In genomic region chr1:155005076-155005971, GRCh38 we compare ENCODE assay signal across 9 cellular contexts. TPM values are rescaled to one million over a fixed set of nuclear protein-coding genes. Genes with fewer than 3 reads are reported as not detected.
DNase-seq lines count a peak whose midpoint lies in the region; ATAC-seq and TF ChIP-seq lines count a peak whose summit lies in the region.
"Had no signal": no experiment of that assay in that cellular context is flagged by ENCODE, and none has a peak within 500 bp of the region (broad histone marks: within the 10 kb centered on the region; RNA-seq: fewer than 3 reads in every experiment).

No MANE protein-coding gene starts in this region.

- DNase-seq in GM23338 (ENCODE audit: low spot score) (no peak), left cardiac atrium (peak; percentile 69), retinal pigment epithelial cell (ENCODE audit: low read depth) (no peak), HAP-1 (ENCODE audit: low spot score in 2 of 2) (no peak), OCI-M2 (lab: John Stamatoyannopoulos, UW; ENCODE audit: unreplicated experiment) (no peak)
- peak; percentile 39 for DNase-seq in activated CD4-positive, alpha-beta memory T cell treated with anti-CD3 and anti-CD28 coated beads, Interleukin-2, amount 10 ng/mL, durations not matched to agents 7 days and 5 days

- H4K20me1 ChIP-seq in GM23338 (replicated peaks; ENCODE audit: insufficient read depth) = peaks cover 4% of the 10 kb centered on the region; the same call in 1 of the 2 replicates

- H3K36me3 Mint-ChIP-seq in GM23338 (ENCODE audit: low read depth) = peaks cover 4% of the 10 kb centered on the region; the same call in 1 of the 3 replicates
- H3K36me3 Mint-ChIP-seq in activated CD4-positive, alpha-beta memory T cell treated with anti-CD3 and anti-CD28 coated beads, Interleukin-2, amount 10 ng/mL, durations not matched to agents 7 days and 5 days (ENCODE audit: low read depth) = peaks cover 38% of the 10 kb centered on the region

- H3K27ac ChIP-seq in GM23338 (ENCODE audit: low read depth) = no peak overlapping the region

- H3K4me1 ChIP-seq in GM23338 (ENCODE audit: insufficient read depth) = peaks cover 35% of the 10 kb centered on the region
- H3K4me1 ChIP-seq in HAP-1 = peaks cover 7% of the 10 kb centered on the region

- H3K4me3 Mint-ChIP-seq in GM23338 = peak overlapping the region; percentile 92
- peak overlapping the region; percentile 50 for H3K4me3 Mint-ChIP-seq in activated CD4-positive, alpha-beta memory T cell treated with anti-CD3 and anti-CD28 coated beads, Interleukin-2, amount 10 ng/mL, durations not matched to agents 7 days and 5 days

- no peak overlapping the region for H2AFZ ChIP-seq in GM23338

- no peaks in the 10 kb centered on the region for H3K36me3 ChIP-seq in GM23338 (ENCODE audit: insufficient read depth)
- no peaks in the 10 kb centered on the region; the same call in 1 of the 2 replicates for H3K36me3 ChIP-seq in HAP-1 (replicated peaks)

- peak overlapping the region; percentile 96 for H3K4me2 ChIP-seq in GM23338

- no peaks in the 10 kb centered on the region for H3K27me3 ChIP-seq in GM23338 (ENCODE audit: insufficient read depth)
- no peaks in the 10 kb centered on the region for H3K27me3 ChIP-seq in HAP-1 (ENCODE audit: low read depth)

- intact Hi-C loops in left cardiac atrium (cut with DNase I) = no loop called here

- CTCF ChIA-PET in activated CD4-positive, alpha-beta memory T cell treated with anti-CD3 and anti-CD28 coated beads, Interleukin-2, amount 10 ng/mL, durations not matched to agents 7 days and 5 days (lab: Charles Lee) = interaction anchor here (6.2 kb wide), 1 partner anchor 12 kb away, joined by 39 read pairs; no protein-coding TSS in a partner anchor

- TF ChIP-seq CTCF in GM23338 (conservative IDR thresholded peaks at IDR 0.05; ENCODE audit: low read depth in 2 of 2) = no peak
- TF ChIP-seq CTCF in retinal pigment epithelial cell (conservative IDR thresholded peaks at IDR 0.05; ENCODE audit: low read depth, low read length) = no peak

- no peaks in the 10 kb centered on the region for H3K9me2 ChIP-seq in GM23338 (ENCODE audit: insufficient read depth)

- in situ Hi-C loops in HAP-1 (cut with MboI; ENCODE audit: low sequenced_read_pairs) = no loop called here

- no peaks in the 10 kb centered on the region for H3K9me3 ChIP-seq in HAP-1

- ATAC-seq in GM23338 (no peak), left cardiac atrium (peak in 1 of 2 donors; percentile 3), HG02798 (IDR thresholded peaks at IDR 0.05; ENCODE audit: poor library complexity, unreplicated experiment) (no peak), GM21360 (IDR thresholded peaks at IDR 0.05; ENCODE audit: unreplicated experiment) (no peak)

- H3K79me2 ChIP-seq in GM23338 (replicated peaks; ENCODE audit: insufficient read depth) = peaks cover 42% of the 10 kb centered on the region

- H3K9me3 Mint-ChIP-seq in GM23338 = no peaks in the 10 kb centered on the region
- no peaks in the 10 kb centered on the region for H3K9me3 Mint-ChIP-seq in activated CD4-positive, alpha-beta memory T cell treated with anti-CD3 and anti-CD28 coated beads, Interleukin-2, amount 10 ng/mL, durations not matched to agents 7 days and 5 days

- POLR2A ChIA-PET in activated CD4-positive, alpha-beta memory T cell treated with anti-CD3 and anti-CD28 coated beads, Interleukin-2, amount 10 ng/mL, durations not matched to agents 7 days and 5 days (lab: Charles Lee) = interaction anchor here (0.6 to 13.2 kb wide), 9 partner anchors 8 to 69 kb away, joined by 3 to 203 read pairs (median 5); partner anchors contain the start of genes FLAD1 and PMVK

- peak overlapping the region; percentile 96 for H3K4me3 ChIP-seq in GM23338
- peak overlapping the region; percentile 90 for H3K4me3 ChIP-seq in retinal pigment epithelial cell (ENCODE audit: low read length)
- no peak overlapping the region for H3K4me3 ChIP-seq in HAP-1

- H3K27ac Mint-ChIP-seq in GM23338 = peak overlapping the region; percentile 48; the same call in 1 of the 2 replicates
- H3K27ac Mint-ChIP-seq in activated CD4-positive, alpha-beta memory T cell treated with anti-CD3 and anti-CD28 coated beads, Interleukin-2, amount 10 ng/mL, durations not matched to agents 7 days and 5 days = peak overlapping the region; percentile 90

- H3K4me1 Mint-ChIP-seq in GM23338 = peaks cover 48% of the 10 kb centered on the region
- peaks cover 51% of the 10 kb centered on the region for H3K4me1 Mint-ChIP-seq in activated CD4-positive, alpha-beta memory T cell treated with anti-CD3 and anti-CD28 coated beads, Interleukin-2, amount 10 ng/mL, durations not matched to agents 7 days and 5 days

- peaks cover 8% of the 10 kb centered on the region for H3F3A ChIP-seq in GM23338 (replicated peaks; ENCODE audit: low read depth)

- peaks cover 23% of the 10 kb centered on the region for H3K27me3 Mint-ChIP-seq in GM23338 (ENCODE audit: insufficient read depth, low read depth, poor library complexity)
- no peaks in the 10 kb centered on the region for H3K27me3 Mint-ChIP-seq in activated CD4-positive, alpha-beta memory T cell treated with anti-CD3 and anti-CD28 coated beads, Interleukin-2, amount 10 ng/mL, durations not matched to agents 7 days and 5 days

TF ChIP-seq in GM23338, 12 proteins besides CTCF, POLR2A, EP300 and RAD21:
- TF ChIP-seq ETS1 (IDR thresholded peaks at IDR 0.05) (no peak), ZNF114 (CRISPR knock-in tag; IDR thresholded peaks at IDR 0.05) (no peak), POLR2AphosphoS5 (IDR thresholded peaks at IDR 0.05; ENCODE audit: low read depth) (no peak), NANOG (IDR thresholded peaks at IDR 0.05; ENCODE audit: borderline replicate concordance) (no peak), CREB1 (CRISPR knock-in tag; IDR thresholded peaks at IDR 0.05; ENCODE audit: low read depth) (no peak)

RNA-seq across cellular contexts. Expression of gene ZBTB7B, which starts 2.7 kb away (rescaled TPM):
- 19.3 and 32.6 TPM in 2 replicates for total RNA-seq in GM23338 (2014; rRNA removed; shearing (Covaris generic))
- polyA plus RNA-seq in GM23338 (2016; fragmentation: Nextera tagmentation; extraction: Ambion mirVana) = 3.6 TPM in 2 replicates
- total RNA-seq in activated CD4-positive, alpha-beta memory T cell treated with anti-CD3 and anti-CD28 coated beads, Interleukin-2, amount 10 ng/mL, durations not matched to agents 7 days and 5 days = 100 to 1,000 TPM; 151 to 152 TPM
- 10 to 100 TPM; 49.6 to 52.6 TPM for total RNA-seq in left cardiac atrium

RNA-seq across cellular contexts. Expression of gene LENEP, which starts 11.9 kb away (rescaled TPM):
- 1.5 and 1.6 TPM in 2 replicates for total RNA-seq in GM23338 (2014; rRNA removed; shearing (Covaris generic))
- not detected in 2 replicates for polyA plus RNA-seq in GM23338 (2016; fragmentation: Nextera tagmentation; extraction: Ambion mirVana)
- 1 to 10 TPM in 1 of 2 experiments, under 1 TPM in 1; 0.35 to 1.2 TPM for total RNA-seq in activated CD4-positive, alpha-beta memory T cell treated with anti-CD3 and anti-CD28 coated beads, Interleukin-2, amount 10 ng/mL, durations not matched to agents 7 days and 5 days
- not detected for total RNA-seq in left cardiac atrium

RNA-seq across cellular contexts. Expression of gene FLAD1, which starts 22.2 kb away (rescaled TPM):
- 71.4 and 75.0 TPM in 2 replicates for total RNA-seq in GM23338 (2014; rRNA removed; shearing (Covaris generic))
- polyA plus RNA-seq in GM23338 (2016; fragmentation: Nextera tagmentation; extraction: Ambion mirVana) = 72.8 and 74.5 TPM in 2 replicates
- 10 to 100 TPM; 34.7 to 35.1 TPM for total RNA-seq in activated CD4-positive, alpha-beta memory T cell treated with anti-CD3 and anti-CD28 coated beads, Interleukin-2, amount 10 ng/mL, durations not matched to agents 7 days and 5 days
- 10 to 100 TPM; 25.9 to 30.8 TPM for total RNA-seq in left cardiac atrium

RNA-seq across cellular contexts. Expression of gene DCST2, which starts 28.3 kb away (rescaled TPM):
- total RNA-seq in GM23338 (2014; rRNA removed; shearing (Covaris generic)) = not detected in 2 replicates
- 0.28 and 0.78 TPM in 2 replicates for polyA plus RNA-seq in GM23338 (2016; fragmentation: Nextera tagmentation; extraction: Ambion mirVana)
- total RNA-seq in activated CD4-positive, alpha-beta memory T cell treated with anti-CD3 and anti-CD28 coated beads, Interleukin-2, amount 10 ng/mL, durations not matched to agents 7 days and 5 days = under 1 TPM; 0.18 to 0.40 TPM
- total RNA-seq in left cardiac atrium = under 1 TPM in 1 of 2 donors, not detected in 1; 0.59 TPM

RNA-seq across cellular contexts. Expression of gene DCST1, which starts 28.3 kb away (rescaled TPM):
- not detected in 2 replicates for total RNA-seq in GM23338 (2014; rRNA removed; shearing (Covaris generic))
- polyA plus RNA-seq in GM23338 (2016; fragmentation: Nextera tagmentation; extraction: Ambion mirVana) = not detected in 2 replicates
- not detected for total RNA-seq in activated CD4-positive, alpha-beta memory T cell treated with anti-CD3 and anti-CD28 coated beads, Interleukin-2, amount 10 ng/mL, durations not matched to agents 7 days and 5 days
- total RNA-seq in left cardiac atrium = not detected
- total RNA-seq: lung microvascular endothelial cell had no signal

Comparison
In these comparisons a context has a peak if more than half of its experiments do, and no peak if none do; other contexts are left out.
1. DNase-seq: peak in activated CD4-positive, alpha-beta memory T cell treated with anti-CD3 and anti-CD28 coated beads, Interleukin-2, amount 10 ng/mL, durations not matched to agents 7 days and 5 days (single experiment) and left cardiac atrium (single experiment); none in GM23338 (single experiment), retinal pigment epithelial cell (single experiment), HAP-1 (0 of 2) and OCI-M2 (single experiment).